ENCODE assay signal across 8 cellular contexts in genomic region chr1:212284332-212284743, GRCh38. TPM values are rescaled to one million over a fixed set of nuclear protein-coding genes. Genes with fewer than 3 reads are reported as not detected.
DNase-seq lines count a peak whose midpoint lies in the region; ATAC-seq and TF ChIP-seq lines count a peak whose summit lies in the region.

No MANE protein-coding gene starts in this region.

- H3K36me3 Mint-ChIP-seq in activated T-cell treated with anti-CD3 and anti-CD28 coated beads, Interleukin-2, amount 50 U/mL, for 24 hours (ENCODE audit: low read depth), result peaks cover 25% of the 10 kb centered on the region

- TF ChIP-seq POLR2A in lower leg skin (IDR thresholded peaks at IDR 0.05), result no peak

- peaks cover 31% of the 10 kb centered on the region for H3K4me1 Mint-ChIP-seq in activated T-cell treated with anti-CD3 and anti-CD28 coated beads, Interleukin-2, amount 50 U/mL, for 24 hours (ENCODE audit: low read depth)

- no peaks in the 10 kb centered on the region for H3K9me3 Mint-ChIP-seq in activated T-cell treated with anti-CD3 and anti-CD28 coated beads, Interleukin-2, amount 50 U/mL, for 24 hours

- H3K27me3 ChIP-seq in tibial artery, result no peaks in the 10 kb centered on the region

- H3K27ac ChIP-seq in tibial artery, result peak overlapping the region; percentile 88 to 96

- no peak for DNase-seq in activated T-cell treated with anti-CD3 and anti-CD28 coated beads, Interleukin-2, amount 50 U/mL, for 24 hours
- no peak for DNase-seq in activated T-cell treated with anti-CD3 and anti-CD28 coated beads, Interleukin-2, amount 50 U/mL, for 1 hour
- no peak for DNase-seq in astrocyte of the cerebellum (ENCODE audit: low read depth)
- DNase-seq in lower leg skin (ENCODE audit: low spot score in 2 of 2), result no peak
- DNase-seq in tibial artery, result no peak
- no peak for DNase-seq in T1000 (lab: John Stamatoyannopoulos, UW)

- 17 to 20% methylated on average over 14 of the region's 14 CpGs for WGBS in lower leg skin, 2 donors

- H3K4me3 Mint-ChIP-seq in activated T-cell treated with anti-CD3 and anti-CD28 coated beads, Interleukin-2, amount 50 U/mL, for 24 hours, result peak overlapping the region; percentile 97

- TF ChIP-seq CTCF in astrocyte of the cerebellum (IDR thresholded peaks at IDR 0.05; ENCODE audit: low read depth, low read length, missing control alignments), result no peak
- TF ChIP-seq CTCF in lower leg skin (IDR thresholded peaks at IDR 0.05), result no peak
- TF ChIP-seq CTCF in tibial artery (IDR thresholded peaks at IDR 0.05), result no peak

- no peak for ATAC-seq in GM19035 (IDR thresholded peaks at IDR 0.05; ENCODE audit: unreplicated experiment)
- no peak for ATAC-seq in HG03354 (IDR thresholded peaks at IDR 0.05; ENCODE audit: poor library complexity, severe bottlenecking, unreplicated experiment)

- H3K9me3 ChIP-seq in tibial artery, result no peaks in the 10 kb centered on the region

- H3K36me3 ChIP-seq in tibial artery, result no peaks in the 10 kb centered on the region

- intact Hi-C loops in lower leg skin (cut with DNase I; ENCODE audit: low total_unique reads), result loop anchor here (10.0 kb wide), 1 partner anchor 210 kb away; no protein-coding TSS in a partner anchor
- intact Hi-C loops in tibial artery (cut with DNase I; ENCODE audit: low total_unique reads), result loop anchor here (10.0 kb wide), 2 partner anchors 50 to 270 kb away; no protein-coding TSS in a partner anchor

- H3K4me1 ChIP-seq in tibial artery, result peaks cover 0 to 24% (median 17%) of the 10 kb centered on the region in 4 donors

- peak overlapping the region; percentile 92 for H3K4me3 ChIP-seq in astrocyte of the cerebellum (ENCODE audit: low read depth, low read length)
- peak overlapping the region; percentile 80 for H3K4me3 ChIP-seq in lower leg skin (ENCODE audit: low read depth, poor library complexity, severe bottlenecking)
- H3K4me3 ChIP-seq in tibial artery, result peak overlapping the region; percentile 83 to 88

- H3K27ac Mint-ChIP-seq in activated T-cell treated with anti-CD3 and anti-CD28 coated beads, Interleukin-2, amount 50 U/mL, for 24 hours, result peak overlapping the region; percentile 98

- H3K27me3 Mint-ChIP-seq in activated T-cell treated with anti-CD3 and anti-CD28 coated beads, Interleukin-2, amount 50 U/mL, for 24 hours, result no peaks in the 10 kb centered on the region

- in situ Hi-C loops in astrocyte of the cerebellum (cut with HindIII; ENCODE audit: low sequenced_read_pairs), result loop anchor here (25.0 kb wide), 1 partner anchor 222 kb away; no protein-coding TSS in a partner anchor

RNA-seq across cellular contexts. Expression of gene PPP2R5A, which starts 0.9 kb away (rescaled TPM):
- 10 to 100 TPM; 34.9 to 57.6 (median 53.2) TPM for total RNA-seq in lower leg skin
